Comparison of ENCODE assay signal across 9 cellular contexts in genomic region chr4:112214397-112215264, GRCh38. TPM values are rescaled to one million over a fixed set of nuclear protein-coding genes. Genes with fewer than 3 reads are reported as not detected.
A peak's percentile ranks its signal among the peaks of the same experiment; 100 is the strongest.
DNase-seq lines count a peak whose midpoint lies in the region; ATAC-seq and TF ChIP-seq lines count a peak whose summit lies in the region.
"Had no signal": no experiment of that assay in that cellular context is flagged by ENCODE, and none has a peak within 500 bp of the region (broad histone marks: within the 10 kb centered on the region; RNA-seq: fewer than 3 reads in every experiment).

No MANE protein-coding gene starts in this region.

- peak overlapping the region; percentile 92 for H3K27ac ChIP-seq in OCI-LY3 (ENCODE audit: low read length)
- H3K27ac ChIP-seq in epithelial cell of prostate = peak overlapping the region; percentile 51
- H3K27ac ChIP-seq in spleen = peak overlapping the region in 2 of 8 donors; percentile 13 to 50
- H3K27ac ChIP-seq in coronary artery = no peak overlapping the region

- no peaks in the 10 kb centered on the region for H3K27me3 Mint-ChIP-seq in activated naive CD8-positive, alpha-beta T cell treated with anti-CD3 and anti-CD28 coated beads for 36 hours
- H3K27me3 Mint-ChIP-seq: IgD-negative memory B cell had no signal

- no peak overlapping the region for H3K4me3 ChIP-seq in BJ (ENCODE audit: low read depth, low read length)
- H3K4me3 ChIP-seq in OCI-LY3 (ENCODE audit: low read length) = peak overlapping the region; percentile 47
- no peak overlapping the region for H3K4me3 ChIP-seq in spleen
- no peak overlapping the region for H3K4me3 ChIP-seq in coronary artery

- H3K9me3 ChIP-seq in OCI-LY3 (ENCODE audit: insufficient read depth, low read length) = peaks cover 12% of the 10 kb centered on the region; the same call in 1 of the 2 replicates
- no peaks in the 10 kb centered on the region for H3K9me3 ChIP-seq in spleen

- H4K20me1 ChIP-seq in OCI-LY3 (ENCODE audit: insufficient read depth, low read length) = no peaks in the 10 kb centered on the region

- peak overlapping the region; percentile 81 for H3K4me2 ChIP-seq in OCI-LY3 (ENCODE audit: low read length)

- peak; percentile 46 for ATAC-seq in GM18511 (IDR thresholded peaks at IDR 0.05; ENCODE audit: unreplicated experiment)

- H3K27me3 ChIP-seq in BJ (ENCODE audit: control insufficient read depth, insufficient read depth, low read length) (no peaks in the 10 kb centered on the region), OCI-LY3 (ENCODE audit: low read depth, low read length) (no peaks in the 10 kb centered on the region), spleen (replicated peaks in 1 of 7) (no peaks in the 10 kb centered on the region)

- H3K36me3 ChIP-seq in BJ (ENCODE audit: control insufficient read depth, insufficient read depth, low read length) (no peaks in the 10 kb centered on the region), OCI-LY3 (replicated peaks; ENCODE audit: low read depth, low read length) (peaks cover 13% of the 10 kb centered on the region), spleen (no peaks in the 10 kb centered on the region)

- peaks cover 32% of the 10 kb centered on the region for H3K4me1 ChIP-seq in OCI-LY3 (ENCODE audit: low read length)
- H3K4me1 ChIP-seq in spleen = peaks cover 0 to 10% (median 0%) of the 10 kb centered on the region in 6 donors

- intact Hi-C loops in spleen (cut with DNase I; ENCODE audit: low total_unique reads) = no loop called here

- no peaks in the 10 kb centered on the region for H3K9me3 Mint-ChIP-seq in activated naive CD8-positive, alpha-beta T cell treated with anti-CD3 and anti-CD28 coated beads for 36 hours
- H3K9me3 Mint-ChIP-seq: IgD-negative memory B cell had no signal

- TF ChIP-seq POLR2A in spleen (IDR thresholded peaks at IDR 0.05) = no peak

- no peaks in the 10 kb centered on the region for H3K79me2 ChIP-seq in OCI-LY3 (ENCODE audit: low read length)

- CTCF ChIA-PET in BJ (lab: Yijun Ruan, JAX) = interaction anchor here (0.9 to 2.5 kb wide), 10 partner anchors 10 to 42 kb away, joined by 3 to 11 read pairs (median 3); partner anchors contain the start of gene AP1AR

- peaks cover 11% of the 10 kb centered on the region for H3K4me1 Mint-ChIP-seq in activated naive CD8-positive, alpha-beta T cell treated with anti-CD3 and anti-CD28 coated beads for 36 hours

- DNase-seq in BJ (ENCODE audit: low read depth) (no peak), epithelial cell of prostate (ENCODE audit: low read depth, low spot score) (no peak), spleen (no peak), coronary artery (ENCODE audit: low spot score) (no peak)
- no peak for DNase-seq in activated CD8-positive, alpha-beta memory T cell treated with anti-CD3 and anti-CD28 coated beads, Interleukin-2, amount 50 U/mL, for 4 hours
- no peak for DNase-seq in activated naive CD8-positive, alpha-beta T cell treated with anti-CD3 and anti-CD28 coated beads for 36 hours

- peak overlapping the region; percentile 27; the same call in 1 of the 2 replicates for H2AFZ ChIP-seq in OCI-LY3 (ENCODE audit: low read depth, low read length)

- peak; percentile 32 for TF ChIP-seq CTCF in BJ (IDR thresholded peaks at IDR 0.05; ENCODE audit: insufficient read depth, low read depth, low read length)
- TF ChIP-seq CTCF in OCI-LY3 (IDR thresholded peaks at IDR 0.05; ENCODE audit: low read depth, low read length) = peak; percentile 57
- peak in 9 of 11 experiments; percentile 18 to 62 (median 53) for TF ChIP-seq CTCF in spleen (IDR thresholded peaks at IDR 0.05 in 8 of 11, conservative IDR thresholded peaks at IDR 0.05 in 3 of 11)
- no peak for TF ChIP-seq CTCF in coronary artery (IDR thresholded peaks at IDR 0.05)

- no peak overlapping the region for H3K4me3 Mint-ChIP-seq in activated naive CD8-positive, alpha-beta T cell treated with anti-CD3 and anti-CD28 coated beads for 36 hours
- H3K4me3 Mint-ChIP-seq: IgD-negative memory B cell had no signal

- peak overlapping the region; percentile 67 for H3K9ac ChIP-seq in OCI-LY3 (ENCODE audit: low read length)

- POLR2A ChIA-PET in BJ (lab: Charles Lee) = no interaction called here

- no peak overlapping the region for H3K27ac Mint-ChIP-seq in activated naive CD8-positive, alpha-beta T cell treated with anti-CD3 and anti-CD28 coated beads for 36 hours
- H3K27ac Mint-ChIP-seq: IgD-negative memory B cell had no signal

- no peaks in the 10 kb centered on the region for H3K36me3 Mint-ChIP-seq in activated naive CD8-positive, alpha-beta T cell treated with anti-CD3 and anti-CD28 coated beads for 36 hours
- H3K36me3 Mint-ChIP-seq: IgD-negative memory B cell had no signal

RNA-seq across cellular contexts. Expression of gene AP1AR, which starts 17.0 kb away (rescaled TPM):
- 3.3 and 8.3 TPM in 2 replicates for polyA plus RNA-seq in BJ (2011; rRNA removed)
- 1.7 and 2.1 TPM in 2 replicates for polyA minus RNA-seq in BJ (2011; rRNA and poly(A)+ RNA removed)
- total RNA-seq in spleen = 10 to 100 TPM; 17.3 to 32.4 (median 24.1) TPM
- polyA plus RNA-seq in spleen = 10 to 100 TPM in 2 of 3 donors, 1 to 10 TPM in 1; 9.7 to 14.3 (median 13.4) TPM
- total RNA-seq in activated naive CD8-positive, alpha-beta T cell treated with anti-CD3 and anti-CD28 coated beads for 36 hours = 10 to 100 TPM; 19.1 to 22.4 TPM

Comparison
In these comparisons a context has a peak if more than half of its experiments do, and no peak if none do; other contexts are left out.
1. H3K27ac ChIP-seq: peak in OCI-LY3 (single experiment) and epithelial cell of prostate (single experiment); none in coronary artery (0 of 2).